10 cellular contexts compared by ENCODE assay signal in genomic region chr2:85257359-85258193, GRCh38.
A peak's percentile ranks its signal among the peaks of the same experiment; 100 is the strongest.
DNase-seq lines count a peak whose midpoint lies in the region; ATAC-seq, FAIRE-seq and TF ChIP-seq lines count a peak whose summit lies in the region.
"Had no signal": no experiment of that assay in that cellular context is flagged by ENCODE, and none has a peak within 500 bp of the region (broad histone marks: within the 10 kb centered on the region; RNA-seq: fewer than 3 reads in every experiment).

No MANE protein-coding gene starts in this region.

- FAIRE-seq in H1 (lab: Jason Lieb, UNC): no peak
- FAIRE-seq: GM18507, urothelium cell line had no signal

- no peaks in the 10 kb centered on the region for H3K9me2 ChIP-seq in PC-3 (replicated peaks; ENCODE audit: low read length)

- H4K20me1 ChIP-seq in PC-3 (ENCODE audit: low read length) (no peaks in the 10 kb centered on the region), H1 (replicated peaks in 1 of 2; ENCODE audit: control insufficient read depth in 1 of 2, insufficient read depth in 2 of 2, low read length in 2 of 2) (peaks cover 0 to 2% of the 10 kb centered on the region in 2 experiments)

- H3K27me3 ChIP-seq in PC-3 (ENCODE audit: low read length): no peaks in the 10 kb centered on the region
- H3K27me3 ChIP-seq in H1 (replicated peaks in 1 of 4; ENCODE audit: control insufficient read depth in 3 of 4, extremely low read depth in 1 of 4, insufficient read depth in 3 of 4, low read length in 3 of 4): no peaks in the 10 kb centered on the region
- H3K27me3 ChIP-seq in tibial artery: no peaks in the 10 kb centered on the region

- H3K79me1 ChIP-seq in H1 (ENCODE audit: low read depth, low read length): peaks cover 4% of the 10 kb centered on the region; the same call in 1 of the 2 replicates

- no peaks in the 10 kb centered on the region for H3F3A ChIP-seq in PC-3 (ENCODE audit: low read length, unreplicated experiment)

- no peak overlapping the region for H3K9ac ChIP-seq in PC-3 (ENCODE audit: low read length)
- no peak overlapping the region for H3K9ac ChIP-seq in H1 (replicated peaks in 1 of 4; ENCODE audit: extremely low read depth in 1 of 4, low read depth in 3 of 4, low read length in 3 of 4)

- CTCF ChIA-PET in PC-3 (lab: Charles Lee) (interaction anchor here (0.7 kb wide), 1 partner anchor 72 kb away, joined by 3 read pairs; no protein-coding TSS in a partner anchor), H1 (lab: Charles Lee; ENCODE audit: partially characterized antibody) (interaction anchor here (0.6 to 21.9 kb wide), 18 partner anchors 12 to 506 kb away, joined by 3 to 283 read pairs (median 5); partner anchors contain the start of gene TCF7L1)

- H3K9me3 Mint-ChIP-seq in mesothelial cell of epicardium: no peaks in the 10 kb centered on the region

- H3K36me3 ChIP-seq in PC-3 (ENCODE audit: low read depth, low read length) (no peaks in the 10 kb centered on the region), H1 (ENCODE audit: control insufficient read depth in 2 of 4, insufficient read depth in 4 of 4, low read length in 3 of 4) (peaks cover 0 to 6% (median 1%) of the 10 kb centered on the region in 4 experiments; a peak in 2 of 8 replicates), tibial artery (no peaks in the 10 kb centered on the region)

- POLR2A ChIA-PET in PC-3 (lab: Charles Lee; ENCODE audit: unreplicated experiment): no interaction called here
- POLR2A ChIA-PET in H1 (lab: Charles Lee; ENCODE audit: partially characterized antibody): interaction anchor here (0.7 to 6.7 kb wide), 13 partner anchors 8 to 299 kb away, joined by 3 to 60 read pairs (median 5); partner anchors contain the start of gene TCF7L1

- H3K14ac ChIP-seq in H1 (ENCODE audit: insufficient read length): no peak overlapping the region

- 0 out of 2 replicates have a peak overlapping the region, but pooled peaks have one; percentile 82 for H2BK20ac ChIP-seq in H1 (ENCODE audit: low read length)

- no peak overlapping the region for H3K23ac ChIP-seq in H1 (ENCODE audit: insufficient read length)

- H3K79me2 ChIP-seq in PC-3 (ENCODE audit: low read length) (no peaks in the 10 kb centered on the region), H1 (ENCODE audit: control insufficient read depth in 1 of 2, insufficient read depth in 2 of 2, low read length in 2 of 2) (peaks cover 0 to 64% of the 10 kb centered on the region in 2 experiments; a peak in 3 of 4 replicates)

- H3K4me3 ChIP-seq in PC-3 (ENCODE audit: low read length) (no peak overlapping the region), H1 (ENCODE audit: extremely low read depth in 1 of 4, insufficient read depth in 2 of 4, low read depth in 3 of 4, low read length in 4 of 4) (no peak overlapping the region), tibial artery (no peak overlapping the region)

- H3K4me2 ChIP-seq in PC-3 (ENCODE audit: low read length) (no peak overlapping the region), H1 (ENCODE audit: insufficient read depth in 1 of 2, low read depth in 2 of 2, low read length in 2 of 2) (peak overlapping the region in 1 of 2 experiments; percentile 74; a peak in 2 of 4 replicates)

- peaks cover 6% of the 10 kb centered on the region; the same call in 1 of the 2 replicates for H3K23me2 ChIP-seq in H1 (ENCODE audit: low read depth, low read length)

- ATAC-seq in PC-3: no peak

- H3K9me3 ChIP-seq in PC-3 (ENCODE audit: low read length) (no peaks in the 10 kb centered on the region), H1 (ENCODE audit: insufficient read depth in 2 of 2, low read depth in 1 of 2, low read length in 1 of 2) (no peaks in the 10 kb centered on the region), tibial artery (no peaks in the 10 kb centered on the region)

- H2AFZ ChIP-seq in PC-3 (ENCODE audit: low read length) (no peak overlapping the region), H1 (ENCODE audit: low read length) (no peak overlapping the region)

- H2BK120ac ChIP-seq in H1 (replicated peaks; ENCODE audit: low read depth, low read length): peak overlapping the region; percentile 15

- TF ChIP-seq CTCF in PC-3 (conservative IDR thresholded peaks at IDR 0.05; ENCODE audit: low read depth, low read length) (no peak), H1 (IDR thresholded peaks at IDR 0.05; ENCODE audit: control extremely low read depth in 1 of 3, insufficient read depth in 1 of 3, low read depth in 1 of 3, low read length in 3 of 3) (no peak), mesothelial cell of epicardium (IDR thresholded peaks at IDR 0.05; ENCODE audit: unreplicated experiment) (no peak), tibial artery (IDR thresholded peaks at IDR 0.05) (no peak)

- 86% methylated on average over 13 of the region's 13 CpGs; no CpG with 5 or more reads in 1 of the 2 experiments for WGBS in H1 (ENCODE audit: extremely low coverage in 1 of 2, insufficient coverage in 1 of 2, insufficient read length in 1 of 2, insufficient replicate concordance in 2 of 2, low coverage in 1 of 2, low lambda C conversion rate in 2 of 2, missing lambda C conversion rate in 1 of 2), 2 experiments

- TF ChIP-seq RAD21 in H1 (IDR thresholded peaks at IDR 0.05 in 1 of 2, conservative IDR thresholded peaks at IDR 0.05 in 1 of 2; ENCODE audit: low read depth in 2 of 2, low read length in 2 of 2): no peak

- H3K4me3 Mint-ChIP-seq in mesothelial cell of epicardium: peak overlapping the region; percentile 7

- H4K91ac ChIP-seq in H1 (replicated peaks; ENCODE audit: insufficient read length, low read length): peak overlapping the region; percentile 56

- H4K8ac ChIP-seq in H1 (ENCODE audit: extremely low read depth, insufficient read depth, low read length): no peak overlapping the region

- peaks cover 88% of the 10 kb centered on the region for H3K4me1 Mint-ChIP-seq in mesothelial cell of epicardium

- intact Hi-C loops in PC-3 (cut with micrococcal nuclease) (no loop called here), tibial artery (cut with DNase I; ENCODE audit: low total_unique reads) (no loop called here)

- no peak overlapping the region for H3K4ac ChIP-seq in H1 (replicated peaks; ENCODE audit: insufficient read length, low read depth, low read length)

- H2BK12ac ChIP-seq in H1 (ENCODE audit: low read depth, low read length): peak overlapping the region; percentile 98

- H4K5ac ChIP-seq in H1 (ENCODE audit: insufficient read length, low read depth, low read length): peak overlapping the region; percentile 48

- H3K27ac ChIP-seq in PC-3 (ENCODE audit: low read length): no peak overlapping the region
- peak overlapping the region; percentile 39; the same call in 1 of the 2 replicates for H3K27ac ChIP-seq in H1 (ENCODE audit: low read depth, low read length)
- H3K27ac ChIP-seq in tibial artery: peak overlapping the region; percentile 63 to 68

- no TSS peak for BruUV-seq in PC-3 (replicated peaks; lab: Mats Ljungman, UMichigan)

- H3K27me3 Mint-ChIP-seq in mesothelial cell of epicardium (ENCODE audit: low read depth): no peaks in the 10 kb centered on the region

- peak overlapping the region; percentile 93; the same call in 1 of the 2 replicates for H2BK15ac ChIP-seq in H1 (ENCODE audit: low read length)

- TF ChIP-seq POLR2A in H1 (IDR thresholded peaks at IDR 0.05; ENCODE audit: control extremely low read depth in 1 of 2, low read depth in 2 of 2, low read length in 2 of 2): no peak

- H2BK5ac ChIP-seq in H1 (ENCODE audit: low read depth, low read length): peak overlapping the region; percentile 35

- H3K56ac ChIP-seq in H1 (replicated peaks; ENCODE audit: insufficient read length, low read depth, low read length): no peak overlapping the region

- H3K36me3 Mint-ChIP-seq in mesothelial cell of epicardium: peaks cover 5% of the 10 kb centered on the region

- peak overlapping the region; percentile 90 for H3K18ac ChIP-seq in H1 (ENCODE audit: extremely low read depth, low read length)

- no peak for TF ChIP-seq EP300 in H1 (IDR thresholded peaks at IDR 0.05; ENCODE audit: borderline replicate concordance in 1 of 2, low read depth in 2 of 2, low read length in 2 of 2)

- DNase-seq in PC-3 (peak; percentile 13), H1 (ENCODE audit: low read depth in 1 of 2, low spot score in 2 of 2) (no peak), mesothelial cell of epicardium (ENCODE audit: low spot score in 2 of 2, unreplicated experiment in 2 of 2) (no peak), tibial artery (no peak), NCI-H1417 treated with DMSO at 0.1 percent for 48 hours (lab: John Stamatoyannopoulos, UW) (no peak), anterior cingulate cortex (lab: John Stamatoyannopoulos, UW) (no peak), NCI-H345 (lab: John Stamatoyannopoulos, UW) (no peak)
- DNase-seq: NCI-H524 treated with DMSO at 0.1 percent for 48 hours had no signal

- peaks cover 21% of the 10 kb centered on the region for H3K4me1 ChIP-seq in PC-3 (ENCODE audit: insufficient read depth, low read length)
- H3K4me1 ChIP-seq in H1 (replicated peaks in 1 of 4; ENCODE audit: control insufficient read depth in 3 of 4, insufficient read depth in 4 of 4, low read length in 3 of 4): peaks cover 43 to 62% (median 50%) of the 10 kb centered on the region in 4 experiments
- peaks cover 6 to 62% (median 48%) of the 10 kb centered on the region in 4 donors for H3K4me1 ChIP-seq in tibial artery

- peak overlapping the region; percentile 93 for H3K27ac Mint-ChIP-seq in mesothelial cell of epicardium

- H2AK5ac ChIP-seq in H1 (ENCODE audit: low read depth, low read length): peak overlapping the region; percentile 95

TF ChIP-seq in H1, 55 proteins besides CTCF, POLR2A, EP300 and RAD21:
- TF ChIP-seq GABPA (IDR thresholded peaks at IDR 0.05; ENCODE audit: borderline replicate concordance, insufficient read depth, low read length) (no peak), SP1 (IDR thresholded peaks at IDR 0.05; ENCODE audit: low read depth, low read length) (no peak), CTBP2 (IDR thresholded peaks at IDR 0.05; ENCODE audit: borderline replicate concordance, insufficient read depth, insufficient read length, low read length) (no peak)
